ENCODE assay signal across 12 cellular contexts in genomic region chr5:141914797-141915196, GRCh38. TPM values are rescaled to one million over a fixed set of nuclear protein-coding genes. Genes with fewer than 3 reads are reported as not detected.
DNase-seq lines count a peak whose midpoint lies in the region; ATAC-seq, FAIRE-seq and TF ChIP-seq lines count a peak whose summit lies in the region.
"Had no signal": no experiment of that assay in that cellular context is flagged by ENCODE, and none has a peak within 500 bp of the region (broad histone marks: within the 10 kb centered on the region; RNA-seq: fewer than 3 reads in every experiment).

No MANE protein-coding gene starts in this region.

- H3K4me3 Mint-ChIP-seq in CD8-positive, alpha-beta T cell: peak overlapping the region; percentile 58
- 0 out of 2 replicates have a peak overlapping the region, but pooled peaks have one; percentile 8 for H3K4me3 Mint-ChIP-seq in HFFc6
- peak overlapping the region; percentile 5 to 77 (median 28) for H3K4me3 Mint-ChIP-seq in brain
- peak overlapping the region; percentile 42 to 75 (median 61) for H3K4me3 Mint-ChIP-seq in nephron

- no peaks in the 10 kb centered on the region for H3K36me3 Mint-ChIP-seq in CD8-positive, alpha-beta T cell
- no peaks in the 10 kb centered on the region for H3K36me3 Mint-ChIP-seq in HFFc6 (ENCODE audit: low read depth)
- H3K36me3 Mint-ChIP-seq in brain: no peaks in the 10 kb centered on the region
- H3K36me3 Mint-ChIP-seq in nephron (ENCODE audit: low read depth): no peaks in the 10 kb centered on the region

- H3K4me1 ChIP-seq in CD8-positive, alpha-beta T cell (ENCODE audit: insufficient read depth, low read length): peaks cover 9% of the 10 kb centered on the region
- H3K4me1 ChIP-seq in kidney (ENCODE audit: control insufficient read depth in 1 of 2, insufficient read depth in 1 of 2, low read depth in 1 of 2, low read length in 2 of 2): peaks cover 0 to 7% of the 10 kb centered on the region in 2 donors
- H3K4me1 ChIP-seq: parathyroid adenoma had no signal

- TF ChIP-seq CTCF in CD8-positive, alpha-beta T cell (IDR thresholded peaks at IDR 0.05): no peak
- no peak for TF ChIP-seq CTCF in HFFc6 (IDR thresholded peaks at IDR 0.05)
- TF ChIP-seq CTCF in brain (conservative IDR thresholded peaks at IDR 0.05): no peak
- TF ChIP-seq CTCF in nephron (IDR thresholded peaks at IDR 0.05; ENCODE audit: unreplicated experiment in 3 of 3): no peak
- TF ChIP-seq CTCF in kidney (IDR thresholded peaks at IDR 0.05; ENCODE audit: borderline replicate concordance, extremely low read depth, insufficient read depth): no peak

- no peak overlapping the region for H3K4me3 ChIP-seq in CD8-positive, alpha-beta T cell (ENCODE audit: low read depth, low read length)
- H3K4me3 ChIP-seq in kidney (ENCODE audit: low read length in 2 of 2): no peak overlapping the region
- H3K4me3 ChIP-seq: mucosa of descending colon, SJSA1 had no signal

- CTCF ChIA-PET in CD8-positive, alpha-beta T cell (lab: Charles Lee): interaction anchor here (0.8 to 3.4 kb wide), 8 partner anchors 8 to 250 kb away, joined by 3 to 19 read pairs (median 4); partner anchors contain the start of gene PCDH1

- ATAC-seq in CD8-positive, alpha-beta T cell: no peak

- no peaks in the 10 kb centered on the region for H3K9me3 ChIP-seq in CD8-positive, alpha-beta T cell (ENCODE audit: low read length)
- no peaks in the 10 kb centered on the region for H3K9me3 ChIP-seq in kidney (ENCODE audit: control insufficient read depth in 1 of 2, low read length in 2 of 2)
- H3K9me3 ChIP-seq: mucosa of descending colon, thoracic aorta had no signal

- H3K9me3 Mint-ChIP-seq in CD8-positive, alpha-beta T cell: no peaks in the 10 kb centered on the region
- H3K9me3 Mint-ChIP-seq in HFFc6 (no peaks in the 10 kb centered on the region), brain (peaks cover 0 to 4% (median 0%) of the 10 kb centered on the region in 5 experiments), nephron (no peaks in the 10 kb centered on the region)

- POLR2A ChIA-PET in CD8-positive, alpha-beta T cell (lab: Charles Lee): interaction anchor here (0.6 to 2.7 kb wide), 3 partner anchors 9 to 225 kb away, joined by 3 to 12 read pairs (median 5); partner anchors contain the start of genes DELE1 and RNF14

- H3K27me3 ChIP-seq in CD8-positive, alpha-beta T cell (ENCODE audit: insufficient read depth, low read length): peaks cover 4% of the 10 kb centered on the region

- intact Hi-C loops in CD8-positive, alpha-beta T cell (cut with DNase I, micrococcal nuclease): no loop called here
- intact Hi-C loops in kidney (cut with DNase I): no loop called here

- H3K9ac ChIP-seq in kidney (ENCODE audit: low read length in 2 of 2): no peak overlapping the region
- H3K9ac ChIP-seq: parathyroid adenoma had no signal

- no peaks in the 10 kb centered on the region for H3K36me3 ChIP-seq in CD8-positive, alpha-beta T cell (ENCODE audit: insufficient read depth, low read length)
- no peaks in the 10 kb centered on the region for H3K36me3 ChIP-seq in kidney (ENCODE audit: control insufficient read depth in 1 of 2, insufficient read depth in 2 of 2, low read length in 2 of 2)
- H3K36me3 ChIP-seq: SJSA1, thoracic aorta had no signal

- FAIRE-seq in kidney (lab: Jason Lieb, UNC): no peak

- H3K27ac ChIP-seq in CD8-positive, alpha-beta T cell (ENCODE audit: low read depth, low read length): no peak overlapping the region
- no peak overlapping the region for H3K27ac ChIP-seq in kidney (ENCODE audit: low read depth in 2 of 2, low read length in 2 of 2)
- H3K27ac ChIP-seq: parathyroid adenoma, SJSA1, thoracic aorta had no signal

- peaks cover 32% of the 10 kb centered on the region for H3K27me3 Mint-ChIP-seq in CD8-positive, alpha-beta T cell (ENCODE audit: low read depth)
- H3K27me3 Mint-ChIP-seq in HFFc6 (ENCODE audit: insufficient read depth) (peaks cover 28% of the 10 kb centered on the region), brain (peaks cover 16% of the 10 kb centered on the region), nephron (ENCODE audit: low read depth) (peaks cover 33% of the 10 kb centered on the region)

- DNase-seq in CD8-positive, alpha-beta T cell: peak in 1 of 7 experiments; percentile 29
- DNase-seq in HFFc6 (no peak), iPS-NIHi11 (ENCODE audit: low spot score) (no peak), NCI-H2196 (lab: John Stamatoyannopoulos, UW; ENCODE audit: unreplicated experiment) (no peak), kidney (no peak)
- DNase-seq: NCI-H526 treated with DMSO at 0.1 percent for 48 hours had no signal

- H3K27ac Mint-ChIP-seq in CD8-positive, alpha-beta T cell: no peak overlapping the region
- H3K27ac Mint-ChIP-seq in HFFc6 (no peak overlapping the region), brain (peak overlapping the region in 3 of 5 experiments; percentile 22 to 79 (median 60)), nephron (peak overlapping the region in 1 of 3 experiments; percentile 29)

- peaks cover 12% of the 10 kb centered on the region for H3K4me1 Mint-ChIP-seq in CD8-positive, alpha-beta T cell (ENCODE audit: low read depth)
- H3K4me1 Mint-ChIP-seq in HFFc6 (ENCODE audit: low read depth) (peaks cover 21% of the 10 kb centered on the region), brain (peaks cover 24% of the 10 kb centered on the region), nephron (peaks cover 15% of the 10 kb centered on the region)

RNA-seq across cellular contexts. Expression of gene DELE1, which starts 8.9 kb away (rescaled TPM):
- total RNA-seq in CD8-positive, alpha-beta T cell: 10 to 100 TPM; 61.7 to 65.0 TPM
- total RNA-seq in HFFc6 (2021; fragmentation: NEBNext Ultra II Directional; extraction: Animal tissue kit (Norgen Biotek cat#: 25700)): 10 to 100 TPM; 44.4 to 54.2 (median 46.7) TPM
- 25.2 TPM for polyA plus RNA-seq in brain (ENCODE audit: insufficient read depth, low read depth, low replicate concordance)
- total RNA-seq in kidney: 82.3 TPM
- polyA plus RNA-seq in kidney (ENCODE audit: insufficient read depth, low read depth, low replicate concordance): 67.7 TPM

RNA-seq across cellular contexts. Expression of gene PCDH1, which starts 36.6 kb away (rescaled TPM):
- under 1 TPM in 1 of 2 experiments, not detected in 1; 0.24 TPM for total RNA-seq in CD8-positive, alpha-beta T cell
- total RNA-seq in HFFc6 (2021; fragmentation: NEBNext Ultra II Directional; extraction: Animal tissue kit (Norgen Biotek cat#: 25700)): under 1 TPM in 5 of 6 experiments, not detected in 1; 0.07 to 0.18 (median 0.07) TPM
- polyA plus RNA-seq in brain (ENCODE audit: insufficient read depth, low read depth, low replicate concordance): 35.4 TPM
- 147 TPM for total RNA-seq in kidney
- polyA plus RNA-seq in kidney (ENCODE audit: insufficient read depth, low read depth, low replicate concordance): 37.3 TPM

RNA-seq across cellular contexts. Expression of gene PCDH12, which starts 43.2 kb away (rescaled TPM):
- not detected for total RNA-seq in CD8-positive, alpha-beta T cell
- total RNA-seq in HFFc6 (2021; fragmentation: NEBNext Ultra II Directional; extraction: Animal tissue kit (Norgen Biotek cat#: 25700)): under 1 TPM in 4 of 6 experiments, not detected in 2; 0.02 to 0.71 (median 0.08) TPM
- 3.0 TPM for polyA plus RNA-seq in brain (ENCODE audit: insufficient read depth, low read depth, low replicate concordance)
- 14.1 TPM for total RNA-seq in kidney
- 7.4 TPM for polyA plus RNA-seq in kidney (ENCODE audit: insufficient read depth, low read depth, low replicate concordance)
- total RNA-seq: SJSA1 had no signal

RNA-seq across cellular contexts. Expression of gene RNF14, which starts 54.1 kb away (rescaled TPM):
- total RNA-seq in CD8-positive, alpha-beta T cell: 10 to 100 TPM; 11.3 to 12.8 TPM
- total RNA-seq in HFFc6 (2021; fragmentation: NEBNext Ultra II Directional; extraction: Animal tissue kit (Norgen Biotek cat#: 25700)): 10 to 100 TPM; 56.0 to 65.5 (median 63.0) TPM
- polyA plus RNA-seq in brain (ENCODE audit: insufficient read depth, low read depth, low replicate concordance) (39.1 TPM), kidney (ENCODE audit: insufficient read depth, low read depth, low replicate concordance) (53.5 TPM)
- 69.3 TPM for total RNA-seq in kidney

Comparison
In these comparisons a context has a peak if more than half of its experiments do, and no peak if none do; other contexts are left out.
1. H3K27ac Mint-ChIP-seq: peak in brain (3 of 5); none in CD8-positive, alpha-beta T cell (single experiment) and HFFc6 (single experiment).
2. H3K4me3 Mint-ChIP-seq: peak in every context shown above with its lines; median percentile 61 in nephron; 58 in CD8-positive, alpha-beta T cell; 28 in brain; 8 in HFFc6.
3. RNA of gene PCDH1, which starts 36.6 kb away (total RNA-seq): 147 TPM in kidney (single experiment); 0.24 TPM in CD8-positive, alpha-beta T cell and 0.07 to 0.18 TPM in HFFc6; every median in the first group is over 100 times any median in the second.